In genomic region chr11:65454696-65455456, GRCh38 we compare ENCODE assay signal across 8 cellular contexts. TPM values are rescaled to one million over a fixed set of nuclear protein-coding genes. Genes with fewer than 3 reads are reported as not detected.
DNase-seq lines count a peak whose midpoint lies in the region; ATAC-seq lines count a peak whose summit lies in the region.

No MANE protein-coding gene starts in this region.

- in situ Hi-C loops in ACHN (cut with HindIII; ENCODE audit: low pct_ligation_motif_present, low pct_unique_long_range_greater_than_20kb, low sequenced_read_pairs) = no loop called here

- no peaks in the 10 kb centered on the region for H3K27me3 Mint-ChIP-seq in effector memory CD8-positive, alpha-beta T cell

- ATAC-seq in GM18517 (IDR thresholded peaks at IDR 0.05; ENCODE audit: unreplicated experiment) (peak; percentile 66), HG03064 (IDR thresholded peaks at IDR 0.05; ENCODE audit: low read depth, unreplicated experiment) (peak; percentile 80)
- ATAC-seq in effector memory CD8-positive, alpha-beta T cell (replicated peaks) = peak; percentile 92

- peaks cover 12% of the 10 kb centered on the region for H3K36me3 Mint-ChIP-seq in effector memory CD8-positive, alpha-beta T cell (ENCODE audit: insufficient read depth)

- DNase-seq in ACHN (peak; percentile 83), NCI-H526 treated with DMSO at 0.1 percent for 48 hours (lab: John Stamatoyannopoulos, UW) (peak; percentile 80), mesenteric fat pad (ENCODE audit: low spot score) (peak; percentile 96)
- peak; percentile 38 to 71 for DNase-seq in activated CD8-positive, alpha-beta memory T cell treated with anti-CD3 and anti-CD28 coated beads for 1 hour (ENCODE audit: extremely low read depth in 1 of 2, low read depth in 1 of 2)
- DNase-seq in effector memory CD8-positive, alpha-beta T cell = peak; percentile 50 to 63 (median 63)
- peak; percentile 56 to 61 for DNase-seq in stimulated activated CD8-positive, alpha-beta memory T cell treated with anti-CD3 and anti-CD28 coated beads, Interleukin-15, amount 100 ng/mL, for 4 hours (ENCODE audit: low read depth in 2 of 2)

- H3K4me1 Mint-ChIP-seq in effector memory CD8-positive, alpha-beta T cell (ENCODE audit: low read depth in 2 of 2) = peaks cover 10 to 13% of the 10 kb centered on the region in 2 donors

- peak overlapping the region; percentile 91 to 94 for H3K4me3 Mint-ChIP-seq in effector memory CD8-positive, alpha-beta T cell

- H3K27ac Mint-ChIP-seq in effector memory CD8-positive, alpha-beta T cell = peak overlapping the region; percentile 88 to 91

- no peaks in the 10 kb centered on the region for H3K9me3 Mint-ChIP-seq in effector memory CD8-positive, alpha-beta T cell

RNA-seq across cellular contexts. Expression of gene NEAT1, which starts 32.3 kb away (rescaled TPM):
- total RNA-seq in mesenteric fat pad = 1,527 TPM

RNA-seq across cellular contexts. Expression of gene MALAT1, which starts 44.0 kb away (rescaled TPM):
- 11,495 TPM for total RNA-seq in mesenteric fat pad

Comparison
In these comparisons a context has a peak if more than half of its experiments do, and no peak if none do; other contexts are left out.
1. Peak in every context shown above with its lines: DNase-seq and ATAC-seq.